10 cellular contexts compared by ENCODE assay signal in the genomic region with DNA sequence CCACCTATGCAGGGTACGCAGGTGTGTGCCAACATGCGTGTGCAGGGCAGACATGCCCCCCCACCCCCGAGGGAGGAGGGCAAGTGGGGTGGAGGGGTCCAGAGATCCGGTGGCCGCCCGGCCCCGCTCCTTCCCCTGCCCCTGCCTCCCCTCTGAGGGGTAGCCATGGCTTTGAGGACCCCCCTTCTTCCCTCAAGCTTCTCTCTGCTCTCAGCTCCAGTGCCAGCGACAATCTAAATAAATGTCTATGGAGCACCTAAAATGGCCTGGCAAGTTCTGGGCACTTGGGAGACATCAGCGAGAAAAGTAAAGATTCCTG.
A peak's percentile ranks its signal among the peaks of the same experiment; 100 is the strongest.
DNase-seq lines count a peak whose midpoint lies in the region; ATAC-seq and TF ChIP-seq lines count a peak whose summit lies in the region.
"Had no signal": no experiment of that assay in that cellular context is flagged by ENCODE, and none has a peak within 500 bp of the region (broad histone marks: within the 10 kb centered on the region; RNA-seq: fewer than 3 reads in every experiment).

No MANE protein-coding gene starts in this region.

- peak overlapping the region; percentile 33 for H3K4me2 ChIP-seq in OCI-LY1 (ENCODE audit: low read length)

- peaks cover 15% of the 10 kb centered on the region; the same call in 1 of the 2 replicates for H3F3A ChIP-seq in OCI-LY1 (ENCODE audit: insufficient read depth, low read length)

- H3K9me3 ChIP-seq in CD8-positive, alpha-beta memory T cell (ENCODE audit: low read length): no peaks in the 10 kb centered on the region
- H3K9me3 ChIP-seq in OCI-LY1 (ENCODE audit: low read length): no peaks in the 10 kb centered on the region
- H3K9me3 ChIP-seq: Caco-2 had no signal

- no peaks in the 10 kb centered on the region for H3K9me2 ChIP-seq in OCI-LY1 (ENCODE audit: low read depth, low read length)

- H3K9me3 Mint-ChIP-seq in CD8-positive, alpha-beta memory T cell: no peaks in the 10 kb centered on the region
- no peaks in the 10 kb centered on the region for H3K9me3 Mint-ChIP-seq in dendritic cell treated with granulocyte-macrophage colony-stimulating factor and Interleukin-4, amounts not matched to agents 40 ng/mL and 50 ng/mL, for 4 days

- H4K20me1 ChIP-seq in OCI-LY1 (ENCODE audit: insufficient read depth, low read length): no peaks in the 10 kb centered on the region

- H3K9ac ChIP-seq in OCI-LY1 (ENCODE audit: low read length): peak overlapping the region; percentile 80; the same call in 1 of the 2 replicates

- peak overlapping the region; percentile 41 to 88 (median 69) for H3K4me3 Mint-ChIP-seq in CD8-positive, alpha-beta memory T cell
- no peak overlapping the region for H3K4me3 Mint-ChIP-seq in dendritic cell treated with granulocyte-macrophage colony-stimulating factor and Interleukin-4, amounts not matched to agents 40 ng/mL and 50 ng/mL, for 4 days

- no peaks in the 10 kb centered on the region for H3K79me2 ChIP-seq in OCI-LY1 (ENCODE audit: insufficient read depth, low read length)

- no peaks in the 10 kb centered on the region for H3K36me3 ChIP-seq in CD8-positive, alpha-beta memory T cell (ENCODE audit: insufficient read depth, low read length)
- H3K36me3 ChIP-seq in OCI-LY1 (ENCODE audit: insufficient read depth, low read length): no peaks in the 10 kb centered on the region

- CTCF ChIA-PET in CD8-positive, alpha-beta memory T cell (lab: Charles Lee): interaction anchor here (0.6 to 21.7 kb wide), 11 partner anchors 9 to 187 kb away, joined by 3 to 820 read pairs (median 5); a partner anchor contains a TSS

- H3K36me3 Mint-ChIP-seq in CD8-positive, alpha-beta memory T cell: no peaks in the 10 kb centered on the region
- H3K36me3 Mint-ChIP-seq in dendritic cell treated with granulocyte-macrophage colony-stimulating factor and Interleukin-4, amounts not matched to agents 40 ng/mL and 50 ng/mL, for 4 days (ENCODE audit: low read depth): no peaks in the 10 kb centered on the region

- H3K27me3 ChIP-seq in CD8-positive, alpha-beta memory T cell (ENCODE audit: insufficient read depth, low read length, poor library complexity, severe bottlenecking): no peaks in the 10 kb centered on the region
- no peaks in the 10 kb centered on the region for H3K27me3 ChIP-seq in OCI-LY1 (ENCODE audit: insufficient read depth, low read length)

- peaks cover 0 to 5% of the 10 kb centered on the region in 2 donors for H3K27me3 Mint-ChIP-seq in CD8-positive, alpha-beta memory T cell
- no peaks in the 10 kb centered on the region for H3K27me3 Mint-ChIP-seq in dendritic cell treated with granulocyte-macrophage colony-stimulating factor and Interleukin-4, amounts not matched to agents 40 ng/mL and 50 ng/mL, for 4 days

- POLR2A ChIA-PET in CD8-positive, alpha-beta memory T cell (lab: Charles Lee): interaction anchor here (0.9 to 14.8 kb wide), 7 partner anchors 14 to 324 kb away, joined by 3 to 590 read pairs (median 17); a partner anchor contains a TSS

- H3K4me3 ChIP-seq in CD8-positive, alpha-beta memory T cell (ENCODE audit: low read length): peak overlapping the region; percentile 28
- H3K4me3 ChIP-seq in OCI-LY1 (ENCODE audit: low read depth, low read length, poor library complexity, severe bottlenecking): peak overlapping the region; percentile 22

- peak overlapping the region; percentile 91 to 100 (median 100) for H3K27ac Mint-ChIP-seq in CD8-positive, alpha-beta memory T cell
- H3K27ac Mint-ChIP-seq in dendritic cell treated with granulocyte-macrophage colony-stimulating factor and Interleukin-4, amounts not matched to agents 40 ng/mL and 50 ng/mL, for 4 days: peak overlapping the region; percentile 71

- intact Hi-C loops in dendritic cell treated with granulocyte-macrophage colony-stimulating factor and Interleukin-4, amounts not matched to agents 40 ng/mL and 50 ng/mL, for 4 days (cut with micrococcal nuclease): loop anchor here (5.0 to 10.0 kb wide), 3 partner anchors 33 to 348 kb away; no protein-coding TSS in a partner anchor

- H3K4me1 ChIP-seq in CD8-positive, alpha-beta memory T cell (ENCODE audit: insufficient read depth, low read length): peaks cover 100% of the 10 kb centered on the region
- H3K4me1 ChIP-seq in OCI-LY1 (ENCODE audit: insufficient read depth, low read length, severe bottlenecking): peaks cover 100% of the 10 kb centered on the region

- peaks cover 86 to 97% (median 97%) of the 10 kb centered on the region in 3 donors for H3K4me1 Mint-ChIP-seq in CD8-positive, alpha-beta memory T cell
- H3K4me1 Mint-ChIP-seq in dendritic cell treated with granulocyte-macrophage colony-stimulating factor and Interleukin-4, amounts not matched to agents 40 ng/mL and 50 ng/mL, for 4 days (ENCODE audit: low read depth): peaks cover 77% of the 10 kb centered on the region

- no peak for ATAC-seq in omental fat pad (ENCODE audit: low FRiP score)
- no peak for ATAC-seq in GM21737 (IDR thresholded peaks at IDR 0.05; ENCODE audit: unreplicated experiment)
- ATAC-seq in HG02885 (IDR thresholded peaks at IDR 0.05; ENCODE audit: poor library complexity, unreplicated experiment): no peak

- no peak overlapping the region for H2AFZ ChIP-seq in OCI-LY1 (ENCODE audit: low read length)

- no peak for TF ChIP-seq CTCF in OCI-LY1 (IDR thresholded peaks at IDR 0.05; ENCODE audit: low read length)
- TF ChIP-seq CTCF in omental fat pad (IDR thresholded peaks at IDR 0.05): no peak

- H3K27ac ChIP-seq in CD8-positive, alpha-beta memory T cell (ENCODE audit: low read depth, low read length): peak overlapping the region; percentile 71
- peak overlapping the region; percentile 100 for H3K27ac ChIP-seq in OCI-LY1 (ENCODE audit: low read depth, low read length, poor library complexity, severe bottlenecking)

- no peak for DNase-seq in CD8-positive, alpha-beta memory T cell
- DNase-seq in omental fat pad (ENCODE audit: low spot score) (peak; percentile 20), kidney glomerular epithelial cell (lab: John Stamatoyannopoulos, UW) (no peak)
- DNase-seq: Caco-2, dermis blood vessel endothelial cell, NCI-H146 had no signal
